In the genomic region with DNA sequence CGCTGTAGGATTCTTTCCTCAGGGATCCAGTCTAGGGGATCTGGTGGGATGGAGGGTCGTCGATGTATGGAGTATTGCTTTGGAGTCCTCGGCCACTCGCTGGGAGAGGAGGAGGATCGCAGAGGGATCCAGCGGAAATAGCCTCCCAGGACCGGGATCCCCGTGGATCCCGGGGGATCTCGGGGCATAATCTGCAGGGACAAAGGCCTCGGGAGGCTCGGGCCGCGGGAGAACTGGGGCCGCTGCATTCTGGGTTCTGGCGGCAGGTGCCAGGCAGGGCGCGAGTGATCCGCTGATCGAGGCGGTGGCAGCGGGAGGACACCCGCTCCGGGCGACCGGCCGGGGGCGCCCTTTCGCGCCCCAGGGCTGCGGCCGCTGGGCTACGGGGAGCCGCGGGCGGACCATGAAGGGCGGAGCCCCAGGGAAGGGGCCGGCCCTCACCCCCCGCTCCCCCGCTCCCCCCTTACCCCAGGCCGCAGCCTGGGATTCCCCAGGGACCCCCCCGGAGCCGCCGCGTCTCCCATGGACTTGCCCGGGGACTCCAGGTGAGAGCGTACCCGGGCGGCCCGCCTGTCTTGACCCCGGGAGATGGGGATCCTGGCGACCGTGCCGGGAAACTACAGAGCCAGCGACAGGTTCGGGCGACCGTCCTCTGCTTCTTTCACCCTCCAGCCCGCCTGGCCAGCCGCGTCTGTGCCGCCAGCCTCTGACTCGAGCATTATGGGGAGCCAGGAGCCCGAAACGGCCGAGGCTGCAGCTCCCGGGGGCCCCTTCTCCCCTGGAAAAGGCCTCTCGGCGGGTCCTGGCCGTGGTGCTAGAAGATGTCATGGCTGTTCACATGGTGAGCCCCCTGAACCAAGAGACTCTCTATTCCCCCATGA, we compare ENCODE assay signal across 8 cellular contexts. TPM values are rescaled to one million over a fixed set of nuclear protein-coding genes. Genes with fewer than 3 reads are reported as not detected.
DNase-seq lines count a peak whose midpoint lies in the region; ATAC-seq and TF ChIP-seq lines count a peak whose summit lies in the region.

No MANE protein-coding gene starts in this region.

- H2AFZ ChIP-seq in neuronal stem cell (ENCODE audit: low read length): peak overlapping the region; percentile 94

- H2BK12ac ChIP-seq in neuronal stem cell (ENCODE audit: low read length): no peak overlapping the region

- H2BK5ac ChIP-seq in neuronal stem cell (ENCODE audit: low read length): peak overlapping the region; percentile 66

- peak overlapping the region; percentile 76 for H3K4ac ChIP-seq in neuronal stem cell (ENCODE audit: low read length)

- peak overlapping the region; percentile 62 for H3K27ac ChIP-seq in RWPE2 (ENCODE audit: poor library complexity, severe bottlenecking)
- peak overlapping the region; percentile 39 for H3K27ac ChIP-seq in foreskin keratinocyte
- peak overlapping the region; percentile 74 for H3K27ac ChIP-seq in neuronal stem cell (replicated peaks; ENCODE audit: low read length)
- peak overlapping the region; percentile 92 to 95 for H3K27ac ChIP-seq in testis

- no peak overlapping the region for H2BK120ac ChIP-seq in neuronal stem cell (ENCODE audit: low read depth, low read length)

- DNase-seq in COR-L47 (lab: John Stamatoyannopoulos, UW) (peak; percentile 68), HUDEP-2 (lab: John Stamatoyannopoulos, UW; ENCODE audit: unreplicated experiment in 76 of 76) (peak in 63 of 76 experiments; percentile 21 to 89 (median 63)), RWPE2 (ENCODE audit: low spot score) (no peak), activated gamma-delta T cell treated with Interleukin-2 at 50 U/mL for 16 hours (peak; percentile 68), foreskin keratinocyte (peak in 1 of 2 donors; percentile 55), neuronal stem cell (ENCODE audit: low spot score) (no peak), testis (peak; percentile 60)

- TF ChIP-seq CTCF in RWPE2 (IDR thresholded peaks at IDR 0.05; ENCODE audit: poor library complexity, severe bottlenecking) (peak; percentile 79), foreskin keratinocyte (conservative IDR thresholded peaks at IDR 0.05) (peak; percentile 79), testis (IDR thresholded peaks at IDR 0.05) (peak in 2 of 3 experiments; percentile 63 to 70)

- H3K23ac ChIP-seq in neuronal stem cell (ENCODE audit: low read depth, low read length, poor library complexity): no peak overlapping the region

- intact Hi-C loops in testis (cut with DNase I; ENCODE audit: low total_unique reads): no loop called here

- peak overlapping the region; percentile 83 for H3K4me2 ChIP-seq in neuronal stem cell (ENCODE audit: insufficient read depth, low read length, poor library complexity, severe bottlenecking)

- H3K18ac ChIP-seq in neuronal stem cell (ENCODE audit: low read length): peak overlapping the region; percentile 95

- WGBS in neuronal stem cell (ENCODE audit: extremely low coverage in 2 of 2, insufficient read length in 2 of 2, insufficient replicate concordance in 1 of 2), 2 donors: no CpG with 5 or more reads among the region's 71 CpGs
- 0% methylated on average over 12 to 50 of the region's 71 CpGs for WGBS in testis, 2 donors

- H3K9ac ChIP-seq in neuronal stem cell (ENCODE audit: low read depth, low read length, poor library complexity): peak overlapping the region; percentile 70

- no peaks in the 10 kb centered on the region for H3K9me3 ChIP-seq in RWPE2 (ENCODE audit: severe bottlenecking)
- no peaks in the 10 kb centered on the region for H3K9me3 ChIP-seq in neuronal stem cell (replicated peaks in 1 of 2; ENCODE audit: control insufficient read depth in 2 of 2, insufficient read depth in 1 of 2, low read depth in 1 of 2, low read length in 2 of 2)
- no peaks in the 10 kb centered on the region for H3K9me3 ChIP-seq in testis

- ATAC-seq in GM19463 (IDR thresholded peaks at IDR 0.05; ENCODE audit: unreplicated experiment) (peak; percentile 44), RWPE2 (ENCODE audit: low read depth) (peak; percentile 24), foreskin keratinocyte (peak; percentile 44)

- no peak overlapping the region for H2BK15ac ChIP-seq in neuronal stem cell (ENCODE audit: low read length)

- H3K4me3 ChIP-seq in RWPE2 (ENCODE audit: severe bottlenecking) (peak overlapping the region; percentile 83), neuronal stem cell (ENCODE audit: low read length in 2 of 2) (peak overlapping the region; percentile 88 to 90), testis (peak overlapping the region; percentile 78 to 97)

- H3K36me3 ChIP-seq in RWPE2 (ENCODE audit: low read depth) (peaks cover 23% of the 10 kb centered on the region), neuronal stem cell (replicated peaks in 1 of 2; ENCODE audit: control insufficient read depth in 2 of 2, insufficient read depth in 2 of 2, low read length in 2 of 2) (peaks cover 19 to 40% of the 10 kb centered on the region in 2 donors), testis (ENCODE audit: low read depth, missing control alignments) (no peaks in the 10 kb centered on the region)

- H3K14ac ChIP-seq in neuronal stem cell (ENCODE audit: low read length): peak overlapping the region; percentile 90

- H3K79me1 ChIP-seq in neuronal stem cell (ENCODE audit: low read depth, low read length): peaks cover 5% of the 10 kb centered on the region

- H3K4me1 ChIP-seq in RWPE2 (ENCODE audit: insufficient read depth, poor library complexity, severe bottlenecking) (peaks cover 6% of the 10 kb centered on the region), foreskin keratinocyte (no peaks in the 10 kb centered on the region), neuronal stem cell (ENCODE audit: control insufficient read depth in 2 of 2, insufficient read depth in 1 of 2, low read depth in 1 of 2, low read length in 2 of 2) (peaks cover 5% of the 10 kb centered on the region in 2 donors), testis (peaks cover 12% of the 10 kb centered on the region)

- no peak overlapping the region for H4K91ac ChIP-seq in neuronal stem cell (ENCODE audit: low read depth, low read length, poor library complexity)

- TF ChIP-seq POLR2A in testis (IDR thresholded peaks at IDR 0.05): no peak

- no peak overlapping the region for H4K8ac ChIP-seq in neuronal stem cell (ENCODE audit: low read depth, low read length)

- peak overlapping the region; percentile 67 for H2AK5ac ChIP-seq in neuronal stem cell (ENCODE audit: low read depth, low read length)

- H3K27me3 ChIP-seq in RWPE2 (ENCODE audit: insufficient read depth, poor library complexity, severe bottlenecking): no peaks in the 10 kb centered on the region
- no peaks in the 10 kb centered on the region for H3K27me3 ChIP-seq in foreskin keratinocyte
- H3K27me3 ChIP-seq in neuronal stem cell (ENCODE audit: control insufficient read depth in 3 of 3, insufficient read depth in 3 of 3, low read depth in 1 of 3, low read length in 3 of 3): peaks cover 0 to 2% (median 0%) of the 10 kb centered on the region in 3 experiments
- H3K27me3 ChIP-seq in testis: no peaks in the 10 kb centered on the region

RNA-seq across cellular contexts. Expression of gene PRR14, which starts 0.6 kb away (rescaled TPM):
- total RNA-seq in foreskin keratinocyte (25.7 and 26.6 TPM in 2 replicates), testis (10 to 100 TPM; 60.0 to 66.3 TPM)
- polyA plus RNA-seq in foreskin keratinocyte (37.0 and 39.0 TPM in 2 replicates), testis (ENCODE audit: insufficient read depth, low read depth, low replicate concordance) (37.0 TPM)
- 52.4 TPM for polyA plus RNA-seq in neuronal stem cell (2013, experiment 1 of 2)
- polyA plus RNA-seq in neuronal stem cell (2013, experiment 2 of 2): 55.2 TPM

RNA-seq across cellular contexts. Expression of gene FBRS, which starts 6.9 kb away (rescaled TPM):
- total RNA-seq in foreskin keratinocyte: 23.0 and 25.2 TPM in 2 replicates
- polyA plus RNA-seq in foreskin keratinocyte: 30.9 and 31.2 TPM in 2 replicates
- polyA plus RNA-seq in neuronal stem cell (2013, experiment 1 of 2): 30.9 TPM
- polyA plus RNA-seq in neuronal stem cell (2013, experiment 2 of 2): 31.8 TPM
- 100 to 1,000 TPM; 140 to 165 TPM for total RNA-seq in testis
- 302 TPM for polyA plus RNA-seq in testis (ENCODE audit: insufficient read depth, low read depth, low replicate concordance)

RNA-seq across cellular contexts. Expression of gene ZNF689, which starts 41.2 kb away (rescaled TPM):
- 7.6 and 8.4 TPM in 2 replicates for total RNA-seq in foreskin keratinocyte
- 3.6 and 4.2 TPM in 2 replicates for polyA plus RNA-seq in foreskin keratinocyte
- 17.0 TPM for polyA plus RNA-seq in neuronal stem cell (2013, experiment 1 of 2)
- 18.5 TPM for polyA plus RNA-seq in neuronal stem cell (2013, experiment 2 of 2)
- total RNA-seq in testis: 10 to 100 TPM; 33.0 to 41.3 TPM
- polyA plus RNA-seq in testis (ENCODE audit: insufficient read depth, low read depth, low replicate concordance): 82.7 TPM

RNA-seq across cellular contexts. Expression of gene SRCAP, which starts 47.6 kb away (rescaled TPM):
- total RNA-seq in foreskin keratinocyte: 16.0 TPM in 2 replicates
- 0.60 and 0.96 TPM in 2 replicates for polyA plus RNA-seq in foreskin keratinocyte
- 15.9 TPM for polyA plus RNA-seq in neuronal stem cell (2013, experiment 1 of 2)
- 17.9 TPM for polyA plus RNA-seq in neuronal stem cell (2013, experiment 2 of 2)
- 10 to 100 TPM; 74.3 to 80.8 TPM for total RNA-seq in testis
- polyA plus RNA-seq in testis (ENCODE audit: insufficient read depth, low read depth, low replicate concordance): 44.3 TPM

Comparison
In these comparisons a context has a peak if more than half of its experiments do, and no peak if none do; other contexts are left out.
1. DNase-seq: peak in COR-L47 (single experiment), HUDEP-2 (63 of 76), activated gamma-delta T cell treated with Interleukin-2 at 50 U/mL for 16 hours (single experiment) and testis (single experiment); none in RWPE2 (single experiment) and neuronal stem cell (single experiment).
2. H3K27ac ChIP-seq: peak in every context shown above with its lines; median percentile 94 in testis; 74 in neuronal stem cell; 62 in RWPE2; 39 in foreskin keratinocyte.
3. Peak in every context shown above with its lines, with median percentiles within 50 percentile points of each other: ATAC-seq, H3K4me3 ChIP-seq and CTCF ChIP-seq.